In the genomic region with DNA sequence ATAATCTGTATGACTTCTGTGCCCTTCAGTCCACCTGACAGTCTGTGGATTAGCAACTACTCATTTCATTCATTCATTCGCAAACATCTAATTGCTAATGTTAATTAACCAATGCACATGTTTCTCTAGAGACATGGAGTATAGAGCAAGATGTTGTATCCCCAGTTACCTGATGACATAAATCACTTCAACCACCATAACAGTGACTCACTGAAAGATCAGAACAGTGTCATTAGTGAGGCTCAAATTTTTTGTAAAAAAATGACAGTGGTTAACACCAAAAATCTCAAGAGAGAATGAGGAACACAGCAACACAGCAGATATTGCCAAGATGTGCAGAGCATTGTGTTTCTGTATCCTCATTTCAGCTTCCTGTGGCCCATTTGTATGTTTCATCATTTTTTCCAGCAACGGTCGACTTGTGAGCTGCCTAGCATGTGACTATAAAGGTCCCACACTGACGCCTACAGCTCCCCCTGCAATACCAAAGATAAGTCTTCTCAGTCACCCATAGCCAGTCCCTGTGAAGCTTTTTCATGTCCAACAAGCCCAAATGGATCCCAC, we compare ENCODE assay signal across 9 cellular contexts. TPM values are rescaled to one million over a fixed set of nuclear protein-coding genes. Genes with fewer than 3 reads are reported as not detected.
DNase-seq lines count a peak whose midpoint lies in the region; ATAC-seq and TF ChIP-seq lines count a peak whose summit lies in the region.
"Had no signal": no experiment of that assay in that cellular context is flagged by ENCODE, and none has a peak within 500 bp of the region (broad histone marks: within the 10 kb centered on the region; RNA-seq: fewer than 3 reads in every experiment).

No MANE protein-coding gene starts in this region.

- H3K36me3 ChIP-seq in esophagus muscularis mucosa, result no peaks in the 10 kb centered on the region

- peak; percentile 27 for ATAC-seq in GM21619 (IDR thresholded peaks at IDR 0.05; ENCODE audit: unreplicated experiment)

- intact Hi-C loops in esophagus muscularis mucosa (cut with DNase I), result loop anchor here (10.0 kb wide), 1 partner anchor 251 kb away; no protein-coding TSS in a partner anchor

- H3K27me3 ChIP-seq in esophagus muscularis mucosa, result no peaks in the 10 kb centered on the region

- 67% methylated on average over 4 of the region's 4 CpGs for WGBS in esophagus muscularis mucosa

- DNase-seq in Caki2 (ENCODE audit: low read depth) (peak; percentile 58), SIG-M5 (lab: John Stamatoyannopoulos, UW) (peak; percentile 94), fibroblast of villous mesenchyme (ENCODE audit: low read depth) (peak; percentile 50), esophagus muscularis mucosa (ENCODE audit: extremely low spot score) (no peak), COLO829 (ENCODE audit: low spot score) (no peak), NCI-H1048 (lab: John Stamatoyannopoulos, UW) (no peak), hypothalamus (lab: John Stamatoyannopoulos, UW) (no peak)
- DNase-seq: NCI-H82 had no signal

- TF ChIP-seq POLR2A in esophagus muscularis mucosa (IDR thresholded peaks at IDR 0.05; ENCODE audit: low read depth), result no peak

- TF ChIP-seq EP300 in esophagus muscularis mucosa (IDR thresholded peaks at IDR 0.05), result no peak

- in situ Hi-C loops in Caki2 (cut with HindIII; ENCODE audit: low pct_unique_long_range_greater_than_20kb, low sequenced_read_pairs), result no loop called here

- no peak for TF ChIP-seq CTCF in fibroblast of villous mesenchyme (IDR thresholded peaks at IDR 0.05; ENCODE audit: insufficient read depth, low read depth, low read length)
- TF ChIP-seq CTCF in esophagus muscularis mucosa (IDR thresholded peaks at IDR 0.05), result no peak

- H3K27ac ChIP-seq in esophagus muscularis mucosa (replicated peaks in 1 of 4), result peak overlapping the region in 2 of 4 donors; percentile 5 to 16

- no peaks in the 10 kb centered on the region for H3K9me3 ChIP-seq in esophagus muscularis mucosa

- H3K4me1 ChIP-seq in esophagus muscularis mucosa, result peaks cover 7 to 20% (median 19%) of the 10 kb centered on the region in 4 donors

- no peak overlapping the region for H3K4me3 ChIP-seq in fibroblast of villous mesenchyme (ENCODE audit: low read depth, low read length)
- H3K4me3 ChIP-seq in esophagus muscularis mucosa, result no peak overlapping the region

RNA-seq across cellular contexts. Expression of a gene that starts 3.7 kb away (rescaled TPM):
- 6.4 and 12.2 TPM in 2 replicates for total RNA-seq in Caki2 (2014; rRNA removed; shearing (Covaris generic); ENCODE audit: low replicate concordance)
- total RNA-seq in fibroblast of villous mesenchyme (18.0 and 19.4 TPM in 2 replicates), esophagus muscularis mucosa (10 to 100 TPM; 12.4 to 21.1 (median 18.5) TPM)

RNA-seq across cellular contexts. Expression of a gene that starts 29.2 kb away (rescaled TPM):
- not detected in 2 replicates for total RNA-seq in Caki2 (2014; rRNA removed; shearing (Covaris generic); ENCODE audit: low replicate concordance)
- total RNA-seq in fibroblast of villous mesenchyme (not detected in 2 replicates), esophagus muscularis mucosa (not detected)

Comparison
In these comparisons a context has a peak if more than half of its experiments do, and no peak if none do; other contexts are left out.
1. DNase-seq: peak in Caki2 (single experiment), SIG-M5 (single experiment) and fibroblast of villous mesenchyme (single experiment); none in esophagus muscularis mucosa (single experiment), COLO829 (single experiment), NCI-H1048 (single experiment) and hypothalamus (0 of 51).